ENCODE assay signal across 1 cellular context in the genomic region with DNA sequence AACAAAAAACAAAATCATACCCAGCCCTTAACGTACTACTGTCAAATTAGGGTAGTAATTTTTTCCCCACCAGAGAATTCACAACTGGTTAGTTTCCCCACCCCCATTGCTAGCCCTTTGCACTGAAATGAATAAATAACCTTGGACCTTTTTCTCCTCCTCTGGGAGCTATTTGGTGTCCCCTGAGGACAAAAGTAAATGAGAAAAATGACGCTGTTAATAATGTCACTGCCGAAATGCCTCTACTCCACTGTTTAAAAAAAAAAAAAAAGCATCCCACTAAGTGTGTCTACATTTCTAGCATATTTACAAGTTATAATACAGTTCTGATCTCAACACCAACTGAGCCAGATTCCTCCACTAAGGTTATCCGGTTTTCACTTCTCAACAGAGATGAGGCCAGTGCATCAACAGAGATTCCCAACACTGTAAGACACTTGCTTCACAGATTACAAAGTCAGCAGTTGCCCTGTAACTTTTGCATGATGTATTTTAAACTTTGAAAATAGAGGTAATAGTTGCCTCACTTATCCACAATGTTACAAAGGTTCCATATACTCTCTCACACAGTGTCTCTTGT.
TF ChIP-seq lines count a peak whose summit lies in the region.

No MANE protein-coding gene starts in this region.

TF ChIP-seq in H1, 55 proteins besides CTCF, POLR2A, EP300 and RAD21:
- TF ChIP-seq RNF2 (IDR thresholded peaks at IDR 0.05; ENCODE audit: borderline replicate concordance, low read depth, low read length, missing control alignments, poor library complexity, severe bottlenecking) (no peak), CHD2 (IDR thresholded peaks at IDR 0.05; ENCODE audit: low read length) (no peak), KDM1A (IDR thresholded peaks at IDR 0.05; ENCODE audit: borderline replicate concordance, low read length) (no peak), FOSL1 (IDR thresholded peaks at IDR 0.05; ENCODE audit: insufficient read depth, low read depth, low read length) (no peak), EGR1 (IDR thresholded peaks at IDR 0.05; ENCODE audit: borderline replicate concordance, low read depth, low read length) (no peak), NRF1 (IDR thresholded peaks at IDR 0.05; ENCODE audit: low read depth, low read length) (no peak), TCF12 (IDR thresholded peaks at IDR 0.05; ENCODE audit: low read depth, low read length) (no peak), PHF8 (conservative IDR thresholded peaks at IDR 0.05; ENCODE audit: low read depth, low read length) (no peak), GTF2F1 (IDR thresholded peaks at IDR 0.05; ENCODE audit: borderline replicate concordance, low read depth, low read length) (no peak), CEBPB (IDR thresholded peaks at IDR 0.05; ENCODE audit: low read depth, low read length) (no peak), JUN (IDR thresholded peaks at IDR 0.05; ENCODE audit: low read depth, low read length) (no peak)
TF ChIP-seq in H1: peak in this region for 0.
